20 cellular contexts compared by ENCODE assay signal in genomic region chr12:4252595-4252994, GRCh38. TPM values are rescaled to one million over a fixed set of nuclear protein-coding genes. Genes with fewer than 3 reads are reported as not detected.
DNase-seq lines count a peak whose midpoint lies in the region; ATAC-seq and TF ChIP-seq lines count a peak whose summit lies in the region.
"Had no signal": no experiment of that assay in that cellular context is flagged by ENCODE, and none has a peak within 500 bp of the region (broad histone marks: within the 10 kb centered on the region; RNA-seq: fewer than 3 reads in every experiment).

No MANE protein-coding gene starts in this region.

- no peak for TF ChIP-seq POLR2A in ovary (IDR thresholded peaks at IDR 0.05)

- H3K9me3 ChIP-seq in heart right ventricle (peaks cover 0 to 6% (median 0%) of the 10 kb centered on the region in 11 donors), ovary (no peaks in the 10 kb centered on the region)

- H3K27me3 ChIP-seq in heart right ventricle (no peaks in the 10 kb centered on the region), ovary (no peaks in the 10 kb centered on the region)

- DNase-seq in Right ventricle myocardium inferior (ENCODE audit: missing footprints) (no peak), cardiac septum (ENCODE audit: low spot score) (no peak), heart right ventricle (peak in 1 of 2 donors; percentile 69), islet precursor cell (peak; percentile 61), NCI-H226 (no peak), ovary (no peak), 8988T (no peak)
- DNase-seq: AML-193; Calu3; CD8-positive, alpha-beta memory T cell; DMS153; Kasumi-1; NCI-H1417; NCI-H1694 treated with DMSO at 0.1 percent for 48 hours; NCI-H446 treated with DMSO at 0.1 percent for 48 hours; NCI-H526 treated with DMSO at 0.1 percent for 48 hours; OCI-M1 had no signal

- no peaks in the 10 kb centered on the region for H3K36me3 ChIP-seq in heart right ventricle
- no peaks in the 10 kb centered on the region for H3K36me3 ChIP-seq in ovary

- peak overlapping the region in 3 of 10 donors; percentile 3 to 8 (median 7) for H3K4me3 ChIP-seq in heart right ventricle
- H3K4me3 ChIP-seq in ovary = no peak overlapping the region

- TF ChIP-seq CTCF in heart right ventricle (IDR thresholded peaks at IDR 0.05) (no peak), ovary (IDR thresholded peaks at IDR 0.05) (no peak)

- intact Hi-C loops in Right ventricle myocardium inferior (cut with DNase I) (loop anchor here (5.0 kb wide), 1 partner anchor 150 kb away; no protein-coding TSS in a partner anchor), cardiac septum (cut with DNase I) (loop anchor here (5.0 kb wide), 1 partner anchor 135 kb away; no protein-coding TSS in a partner anchor), heart right ventricle (cut with DNase I) (no loop called here), ovary (cut with DNase I) (no loop called here)

- H3K27ac ChIP-seq in heart right ventricle = peak overlapping the region in 5 of 10 donors; percentile 34 to 76 (median 65)
- no peak overlapping the region for H3K27ac ChIP-seq in ovary
- H3K27ac ChIP-seq: C4-2B had no signal

- 39 to 54% methylated on average over 5 of the region's 5 CpGs for WGBS in heart right ventricle, 2 donors
- WGBS in ovary, 3 donors = 56 to 64% (median 61%) methylated on average over 5 of the region's 5 CpGs

- H3K4me1 ChIP-seq in heart right ventricle (peaks cover 0 to 26% (median 5%) of the 10 kb centered on the region in 9 donors), ovary (ENCODE audit: insufficient read depth) (no peaks in the 10 kb centered on the region)

- no peak for TF ChIP-seq EP300 in ovary (IDR thresholded peaks at IDR 0.05)

- ATAC-seq in Right ventricle myocardium inferior (peak; percentile 90), heart right ventricle (peak; percentile 55 to 98 (median 91)), GM21515 (IDR thresholded peaks at IDR 0.05; ENCODE audit: unreplicated experiment) (no peak)

RNA-seq across cellular contexts. Expression of gene CCND2, which starts 21.0 kb away (rescaled TPM):
- 214 TPM for total RNA-seq in Right ventricle myocardium inferior
- total RNA-seq in cardiac septum = 478 TPM
- 100 to 1,000 TPM; 176 to 515 (median 381) TPM for total RNA-seq in heart right ventricle
- polyA plus RNA-seq in heart right ventricle = 10 to 100 TPM; 27.5 to 28.4 TPM
- total RNA-seq in ovary = 100 to 1,000 TPM in 1 of 7 donors, 10 to 100 TPM in 6; 24.1 to 105 (median 70.7) TPM
- polyA plus RNA-seq in ovary = 10 to 100 TPM in 1 of 2 donors, 1 to 10 TPM in 1; 4.0 to 16.3 TPM
- total RNA-seq: A172 had no signal

Comparison
In these comparisons a context has a peak if more than half of its experiments do, and no peak if none do; other contexts are left out.
1. intact Hi-C loops: an anchor here in Right ventricle myocardium inferior (5.0 kb wide) and cardiac septum (5.0 kb wide); none called in heart right ventricle and ovary.